Comparison of ENCODE assay signal across 23 cellular contexts in the genomic region with DNA sequence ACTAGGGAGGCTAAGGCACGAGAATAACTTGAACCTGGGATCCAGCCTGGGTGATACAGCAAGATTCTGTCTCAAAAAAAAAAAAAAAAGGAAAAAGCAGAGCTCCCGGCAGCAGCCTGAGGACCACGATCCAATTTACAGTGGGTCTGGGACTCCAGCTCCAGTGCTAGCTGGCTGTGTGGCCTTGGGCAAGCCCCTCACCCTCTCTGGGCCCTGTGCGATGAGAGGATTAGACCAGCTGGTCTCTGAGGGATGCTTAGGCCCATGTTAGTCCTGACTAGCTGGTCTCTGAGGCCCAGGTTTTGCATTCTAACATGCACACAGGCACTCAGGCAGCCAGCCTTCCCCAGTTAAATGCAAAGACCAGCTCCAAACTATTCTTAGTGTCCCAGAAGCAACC. TPM values are rescaled to one million over a fixed set of nuclear protein-coding genes. Genes with fewer than 3 reads are reported as not detected.
DNase-seq lines count a peak whose midpoint lies in the region; ATAC-seq, FAIRE-seq and TF ChIP-seq lines count a peak whose summit lies in the region.
"Had no signal": no experiment of that assay in that cellular context is flagged by ENCODE, and none has a peak within 500 bp of the region (broad histone marks: within the 10 kb centered on the region; RNA-seq: fewer than 3 reads in every experiment).

No MANE protein-coding gene starts in this region.

- H3K4me1 ChIP-seq in left ventricle myocardium inferior (peaks cover 90% of the 10 kb centered on the region), IMR-90 (ENCODE audit: control insufficient read depth, insufficient read depth, low read length) (peaks cover 11% of the 10 kb centered on the region), K562 (replicated peaks in 1 of 2; ENCODE audit: control insufficient read depth in 2 of 2, insufficient read depth in 2 of 2, low read length in 2 of 2) (peaks cover 22 to 52% of the 10 kb centered on the region in 2 experiments)

- H3K9ac ChIP-seq in IMR-90 (ENCODE audit: low read depth, low read length) (no peak overlapping the region), K562 (ENCODE audit: insufficient read depth in 1 of 2, low read depth in 2 of 2, low read length in 2 of 2) (no peak overlapping the region)

- no peak for TF ChIP-seq CTCF in left ventricle myocardium inferior (IDR thresholded peaks at IDR 0.05; ENCODE audit: borderline replicate concordance)
- no peak for TF ChIP-seq CTCF in IMR-90 (conservative IDR thresholded peaks at IDR 0.05; ENCODE audit: low read depth, low read length)
- no peak for TF ChIP-seq CTCF in K562 (IDR thresholded peaks at IDR 0.05 in 2 of 3, conservative IDR thresholded peaks at IDR 0.05 in 1 of 3; ENCODE audit: insufficient read depth in 2 of 3, low read depth in 1 of 3, low read length in 3 of 3)

- no peak overlapping the region for H2AK5ac ChIP-seq in IMR-90 (ENCODE audit: low read depth, low read length)

- no peaks in the 10 kb centered on the region; the same call in 1 of the 2 replicates for H4K20me1 ChIP-seq in IMR-90 (ENCODE audit: insufficient read depth, low read length)
- no peaks in the 10 kb centered on the region for H4K20me1 ChIP-seq in K562 (replicated peaks; ENCODE audit: control insufficient read depth, insufficient read depth, low read length)

- H3K18ac ChIP-seq in IMR-90 (ENCODE audit: low read depth, low read length), result no peak overlapping the region

- POLR2A ChIA-PET in IMR-90 (lab: Charles Lee; ENCODE audit: unreplicated experiment), result no interaction called here
- POLR2A ChIA-PET in K562 (lab: Yijun Ruan, JAX), result interaction anchor here (0.5 to 1.5 kb wide), 2 partner anchors 11 to 159 kb away, joined by 3 to 4 read pairs; no protein-coding TSS in a partner anchor

- peak overlapping the region; percentile 90 for H3K27ac ChIP-seq in left ventricle myocardium inferior (replicated peaks)
- no peak overlapping the region for H3K27ac ChIP-seq in IMR-90 (ENCODE audit: insufficient read depth, low read length)
- no peak overlapping the region for H3K27ac ChIP-seq in K562 (ENCODE audit: extremely low read depth, low read depth, low read length)

- dilution Hi-C loops in IMR-90 (cut with HindIII; ENCODE audit: low sequenced_read_pairs, unreplicated experiment), result no loop called here

- no peak overlapping the region for H4K5ac ChIP-seq in IMR-90 (ENCODE audit: low read depth, low read length)

- no peak overlapping the region for H2BK5ac ChIP-seq in IMR-90 (ENCODE audit: low read depth, low read length, poor library complexity, severe bottlenecking)

- CTCF ChIA-PET in IMR-90 (lab: Yijun Ruan, JAX) (no interaction called here), K562 (lab: Yijun Ruan, JAX; ENCODE audit: low intra/inter-chr PET ratio) (no interaction called here)

- no peak overlapping the region for H3K56ac ChIP-seq in IMR-90 (ENCODE audit: extremely low read depth, insufficient read depth, low read length)

- H3K36me3 ChIP-seq in left ventricle myocardium inferior, result peaks cover 23% of the 10 kb centered on the region
- H3K36me3 ChIP-seq in IMR-90 (ENCODE audit: control insufficient read depth, insufficient read depth, low read length), result peaks cover 29% of the 10 kb centered on the region
- H3K36me3 ChIP-seq in K562 (ENCODE audit: control insufficient read depth, insufficient read depth, low read length), result peaks cover 5% of the 10 kb centered on the region; the same call in 1 of the 3 replicates
- H3K36me3 ChIP-seq: BE2C had no signal

- H2AK9ac ChIP-seq in IMR-90 (replicated peaks; ENCODE audit: low read depth, low read length, poor library complexity), result no peak overlapping the region

- intact Hi-C loops in left ventricle myocardium inferior (cut with micrococcal nuclease), result no loop called here
- intact Hi-C loops in cardiac septum (cut with DNase I), result no loop called here
- intact Hi-C loops in IMR-90 (cut with micrococcal nuclease), result no loop called here
- intact Hi-C loops in K562 (cut with micrococcal nuclease), result no loop called here

- FAIRE-seq in K562 (lab: Jason Lieb, UNC), result no peak
- FAIRE-seq: G401.6, GM12891, GM19239, H54, HTR-8/SVneo had no signal

- TF ChIP-seq RAD21 in IMR-90 (IDR thresholded peaks at IDR 0.05; ENCODE audit: low read length) (no peak), K562 (CRISPR knock-in tag; conservative IDR thresholded peaks at IDR 0.05 in 1 of 2, IDR thresholded peaks at IDR 0.05 in 1 of 2) (no peak)

- H3K79me1 ChIP-seq in IMR-90 (ENCODE audit: low read depth in 1 of 2, low read length in 2 of 2), result peaks cover 0 to 11% of the 10 kb centered on the region in 2 experiments; a peak in 1 of 4 replicates

- no peak overlapping the region for H2BK120ac ChIP-seq in IMR-90 (ENCODE audit: low read depth, low read length)

- peaks cover 8% of the 10 kb centered on the region for H3K27me3 ChIP-seq in left ventricle myocardium inferior (ENCODE audit: low read depth)
- no peaks in the 10 kb centered on the region for H3K27me3 ChIP-seq in IMR-90 (ENCODE audit: control insufficient read depth, insufficient read depth, low read length)
- H3K27me3 ChIP-seq in K562 (ENCODE audit: control insufficient read depth in 2 of 2, insufficient read depth in 2 of 2, low read length in 2 of 2), result no peaks in the 10 kb centered on the region
- H3K27me3 ChIP-seq: BE2C had no signal

- H3K14ac ChIP-seq in IMR-90 (replicated peaks; ENCODE audit: low read depth, low read length), result no peak overlapping the region

- TF ChIP-seq POLR2A in IMR-90 (IDR thresholded peaks at IDR 0.05; ENCODE audit: low read depth, low read length) (no peak), K562 (conservative IDR thresholded peaks at IDR 0.05) (no peak)

- H3K79me2 ChIP-seq in K562 (ENCODE audit: control insufficient read depth, insufficient read depth, low read length), result no peaks in the 10 kb centered on the region

- H2BK15ac ChIP-seq in IMR-90 (ENCODE audit: low read depth, low read length), result no peak overlapping the region

- H3K4ac ChIP-seq in IMR-90 (ENCODE audit: low read depth, low read length), result no peak overlapping the region

- H2BK20ac ChIP-seq in IMR-90 (ENCODE audit: low read depth, low read length), result no peak overlapping the region

- no peak overlapping the region for H3K23ac ChIP-seq in IMR-90 (ENCODE audit: low read depth, low read length)

- no peak for DNase-seq in left ventricle myocardium inferior
- no peak for DNase-seq in cardiac septum (ENCODE audit: low spot score)
- DNase-seq in IMR-90, result no peak
- DNase-seq in K562 (ENCODE audit: extremely low read depth in 1 of 4, low spot score in 3 of 4), result no peak
- no peak for DNase-seq in NCI-H2081 treated with DMSO at 0.1 percent for 48 hours (lab: John Stamatoyannopoulos, UW)
- DNase-seq in DMS79 (lab: John Stamatoyannopoulos, UW), result no peak
- DNase-seq: ACHN; BE2C; C1 segment of cervical spinal cord; CD4-positive, CD25-positive, alpha-beta regulatory T cell; CD8-positive, alpha-beta memory T cell; COR-L47; DMS 273 treated with DMSO at 0.1 percent for 48 hours; DMS53; HCEC 1CT; HFFc6 had no signal

- H3K4me2 ChIP-seq in IMR-90 (ENCODE audit: low read depth, low read length) (no peak overlapping the region), K562 (ENCODE audit: insufficient read depth, low read length) (no peak overlapping the region)
- H3K4me2 ChIP-seq: GM23338 had no signal

- no TSS peak for BruUV-seq in IMR-90 (replicated peaks; lab: Mats Ljungman, UMichigan)
- BruUV-seq in K562 (replicated peaks; lab: Mats Ljungman, UMichigan), result no TSS peak

- H3K4me3 ChIP-seq in left ventricle myocardium inferior (no peak overlapping the region), IMR-90 (ENCODE audit: insufficient read depth, low read depth, low read length) (no peak overlapping the region), K562 (no peak overlapping the region)
- H3K4me3 ChIP-seq: GM23338 had no signal

- in situ Hi-C loops in IMR-90 (cut with MboI; ENCODE audit: low sequenced_read_pairs) (no loop called here), K562 (cut with MboI) (no loop called here)

- H2AFZ ChIP-seq in IMR-90 (replicated peaks; ENCODE audit: low read length, poor library complexity) (peak overlapping the region; percentile 27), K562 (ENCODE audit: low read depth, low read length) (no peak overlapping the region)
- H2AFZ ChIP-seq: GM23338 had no signal

- H4K91ac ChIP-seq in IMR-90 (ENCODE audit: insufficient read depth, low read depth, low read length), result no peak overlapping the region

- H3K9me3 ChIP-seq in left ventricle myocardium inferior (replicated peaks) (no peaks in the 10 kb centered on the region), IMR-90 (ENCODE audit: control insufficient read depth, insufficient read depth, low read length) (no peaks in the 10 kb centered on the region), K562 (replicated peaks; ENCODE audit: control insufficient read depth, insufficient read depth, low read depth, low read length) (no peaks in the 10 kb centered on the region)
- H3K9me3 ChIP-seq: BE2C had no signal

- H4K8ac ChIP-seq in IMR-90 (ENCODE audit: low read depth in 2 of 2, low read length in 2 of 2), result no peak overlapping the region

- 89% methylated on average over 1 of the region's 4 CpGs; no CpG with 5 or more reads in 1 of the 2 experiments for WGBS in IMR-90 (ENCODE audit: extremely low coverage in 2 of 2, insufficient read length in 1 of 2), 2 experiments
- 86% methylated on average over 1 of the region's 4 CpGs for WGBS in K562 (ENCODE audit: insufficient coverage, low coverage, missing lambda C conversion rate)

- no peak for TF ChIP-seq EP300 in K562 (IDR thresholded peaks at IDR 0.05; ENCODE audit: low read length)

- no peak for ATAC-seq in IMR-90 (ENCODE audit: low read depth)
- ATAC-seq in K562, result no peak
- no peak for ATAC-seq in HG02885 (IDR thresholded peaks at IDR 0.05; ENCODE audit: poor library complexity, unreplicated experiment)
- ATAC-seq: GM23338 had no signal

- H3K9me1 ChIP-seq in IMR-90 (ENCODE audit: insufficient read depth, low read length) (peaks cover 4% of the 10 kb centered on the region), K562 (ENCODE audit: control insufficient read depth, insufficient read depth, low read length) (no peaks in the 10 kb centered on the region)

RNA-seq across cellular contexts. Expression of gene CARD10, which starts 13.7 kb away (rescaled TPM):
- total RNA-seq in left ventricle myocardium inferior (9.0 TPM), cardiac septum (6.0 TPM), IMR-90 (2012; rRNA removed) (6.1 TPM in 2 replicates), K562 (2014; rRNA removed) (4.2 and 4.4 TPM in 2 replicates), K562 (2014; rRNA removed; fragmentation: Illumina TruSeq; extraction: Trizol) (0.57 and 0.84 TPM in 2 replicates), K562 (2015; rRNA removed; fragmentation: Illumina TruSeq; extraction: Trizol) (1.6 TPM in 2 replicates), K562 (2021) (4.6 and 5.8 TPM in 2 replicates)
- polyA plus RNA-seq in IMR-90 (2012; rRNA removed) (18.4 and 19.8 TPM in 2 replicates), K562 (2011; rRNA removed) (3.0 and 4.2 TPM in 2 replicates), K562 (2014; fragmentation: Illumina TruSeq; extraction: Trizol) (1.5 and 3.2 TPM in 2 replicates), K562 (2014; fragmentation: Nextera tagmentation; extraction: Ambion mirVana) (under 1 TPM; 0.13 to 0.20 TPM), K562 (2014; rRNA removed) (3.6 and 5.8 TPM in 2 replicates)
- polyA plus RNA-seq in IMR-90 (2012; cell fraction: cytosol; rRNA removed), result 9.8 and 18.6 TPM in 2 replicates
- 23.8 and 66.7 TPM in 2 replicates for polyA plus RNA-seq in IMR-90 (2012; cell fraction: nucleus; rRNA removed; ENCODE audit: low replicate concordance)
- 5.4 and 20.1 TPM in 2 replicates for total RNA-seq in K562 (2011; cell fraction: chromatin; rRNA removed; ENCODE audit: low replicate concordance)
- total RNA-seq in K562 (2011; cell fraction: nucleolus; rRNA removed), result 9.2 and 11.7 TPM in 2 replicates
- 6.9 and 8.3 TPM in 2 replicates for total RNA-seq in K562 (2011; cell fraction: nucleoplasm; rRNA removed)
- 4.8 and 9.8 TPM in 2 replicates for polyA plus RNA-seq in K562 (2011; cell fraction: cytosol; rRNA removed)
- polyA plus RNA-seq in K562 (2011; cell fraction: nucleus; rRNA removed), result 14.1 and 18.7 TPM in 2 replicates
- 2.4 and 4.6 TPM in 2 replicates for polyA plus RNA-seq in K562 (2012)
- 1.2 and 1.3 TPM in 2 replicates for polyA minus RNA-seq in K562 (2011; rRNA and poly(A)+ RNA removed)
- 5.9 TPM in 2 replicates for polyA minus RNA-seq in K562 (2011; cell fraction: cytosol; rRNA and poly(A)+ RNA removed)
- polyA minus RNA-seq in K562 (2011; cell fraction: nucleus; rRNA and poly(A)+ RNA removed), result 4.6 and 4.7 TPM in 2 replicates
- total RNA-seq: CD4-positive, CD25-positive, alpha-beta regulatory T cell had no signal
- polyA plus RNA-seq: CD4-positive, CD25-positive, alpha-beta regulatory T cell had no signal

RNA-seq across cellular contexts. Expression of gene MFNG, which starts 19.4 kb away (rescaled TPM):
- total RNA-seq in left ventricle myocardium inferior (11.8 TPM), cardiac septum (5.3 TPM), IMR-90 (2012; rRNA removed) (not detected in 2 replicates), K562 (2014; rRNA removed) (0.53 and 0.54 TPM in 2 replicates), K562 (2014; rRNA removed; fragmentation: Illumina TruSeq; extraction: Trizol) (0.32 TPM in 1 of 2 replicates, not detected in the other), K562 (2015; rRNA removed; fragmentation: Illumina TruSeq; extraction: Trizol) (0.26 TPM in 1 of 2 replicates, not detected in the other), K562 (2021) (0.73 and 0.89 TPM in 2 replicates)
- polyA plus RNA-seq in IMR-90 (2012; rRNA removed) (0.15 and 0.24 TPM in 2 replicates), K562 (2011; rRNA removed) (0.08 and 0.38 TPM in 2 replicates), K562 (2014; fragmentation: Illumina TruSeq; extraction: Trizol) (0.14 and 0.16 TPM in 2 replicates), K562 (2014; fragmentation: Nextera tagmentation; extraction: Ambion mirVana) (not detected), K562 (2014; rRNA removed) (0.13 and 0.20 TPM in 2 replicates)
- 0.08 and 0.34 TPM in 2 replicates for polyA plus RNA-seq in IMR-90 (2012; cell fraction: cytosol; rRNA removed)
- 0.91 and 1.7 TPM in 2 replicates for polyA plus RNA-seq in IMR-90 (2012; cell fraction: nucleus; rRNA removed; ENCODE audit: low replicate concordance)
- 0.83 TPM in 1 of 2 replicates, not detected in the other for total RNA-seq in K562 (2011; cell fraction: chromatin; rRNA removed; ENCODE audit: low replicate concordance)
- not detected in 2 replicates for total RNA-seq in K562 (2011; cell fraction: nucleolus; rRNA removed)
- not detected in 2 replicates for total RNA-seq in K562 (2011; cell fraction: nucleoplasm; rRNA removed)
- polyA plus RNA-seq in K562 (2011; cell fraction: cytosol; rRNA removed), result 0.18 and 1.2 TPM in 2 replicates
- 0.10 and 1.6 TPM in 2 replicates for polyA plus RNA-seq in K562 (2011; cell fraction: nucleus; rRNA removed)
- 0.10 and 0.86 TPM in 2 replicates for polyA plus RNA-seq in K562 (2012)
- 0.49 TPM in 1 of 2 replicates, not detected in the other for polyA minus RNA-seq in K562 (2011; rRNA and poly(A)+ RNA removed)
- polyA minus RNA-seq in K562 (2011; cell fraction: cytosol; rRNA and poly(A)+ RNA removed), result not detected in 2 replicates
- not detected in 2 replicates for polyA minus RNA-seq in K562 (2011; cell fraction: nucleus; rRNA and poly(A)+ RNA removed)
- total RNA-seq: HFFc6 had no signal

RNA-seq across cellular contexts. Expression of gene CDC42EP1, which starts 54.7 kb away (rescaled TPM):
- 17.7 TPM for total RNA-seq in left ventricle myocardium inferior
- total RNA-seq in cardiac septum, result 18.8 TPM
- total RNA-seq in IMR-90 (2012; rRNA removed), result 4.7 and 6.1 TPM in 2 replicates
- polyA plus RNA-seq in IMR-90 (2012; rRNA removed), result 47.3 and 59.2 TPM in 2 replicates
- polyA plus RNA-seq in IMR-90 (2012; cell fraction: cytosol; rRNA removed), result 34.5 and 61.4 TPM in 2 replicates
- polyA plus RNA-seq in IMR-90 (2012; cell fraction: nucleus; rRNA removed; ENCODE audit: low replicate concordance), result 18.1 and 44.7 TPM in 2 replicates
- total RNA-seq in K562 (2011; cell fraction: chromatin; rRNA removed; ENCODE audit: low replicate concordance), result 7.9 and 25.6 TPM in 2 replicates
- 22.5 and 24.0 TPM in 2 replicates for total RNA-seq in K562 (2011; cell fraction: nucleolus; rRNA removed)
- total RNA-seq in K562 (2011; cell fraction: nucleoplasm; rRNA removed), result 13.4 and 14.2 TPM in 2 replicates
- total RNA-seq in K562 (2014; rRNA removed), result 29.0 and 41.6 TPM in 2 replicates
- 2.7 and 3.2 TPM in 2 replicates for total RNA-seq in K562 (2014; rRNA removed; fragmentation: Illumina TruSeq; extraction: Trizol)
- 7.3 and 8.3 TPM in 2 replicates for total RNA-seq in K562 (2015; rRNA removed; fragmentation: Illumina TruSeq; extraction: Trizol)
- total RNA-seq in K562 (2021), result 62.8 and 70.2 TPM in 2 replicates
- polyA plus RNA-seq in K562 (2011; rRNA removed), result 4.0 and 13.8 TPM in 2 replicates
- polyA plus RNA-seq in K562 (2011; cell fraction: cytosol; rRNA removed), result 6.0 and 18.2 TPM in 2 replicates
- polyA plus RNA-seq in K562 (2011; cell fraction: nucleus; rRNA removed), result 9.9 and 15.1 TPM in 2 replicates
- polyA plus RNA-seq in K562 (2012), result 24.9 and 50.5 TPM in 2 replicates
- polyA plus RNA-seq in K562 (2014; fragmentation: Illumina TruSeq; extraction: Trizol), result 18.4 and 49.9 TPM in 2 replicates
- under 1 TPM; 0.67 to 0.69 TPM for polyA plus RNA-seq in K562 (2014; fragmentation: Nextera tagmentation; extraction: Ambion mirVana)
- 22.5 and 28.1 TPM in 2 replicates for polyA plus RNA-seq in K562 (2014; rRNA removed)
- polyA minus RNA-seq in K562 (2011; rRNA and poly(A)+ RNA removed), result 1.9 and 2.3 TPM in 2 replicates
- polyA minus RNA-seq in K562 (2011; cell fraction: cytosol; rRNA and poly(A)+ RNA removed), result 12.7 and 21.9 TPM in 2 replicates
- polyA minus RNA-seq in K562 (2011; cell fraction: nucleus; rRNA and poly(A)+ RNA removed), result 10.2 and 10.6 TPM in 2 replicates
- total RNA-seq: CD4-positive, CD25-positive, alpha-beta regulatory T cell had no signal
- polyA plus RNA-seq: CD4-positive, CD25-positive, alpha-beta regulatory T cell; CD8-positive, alpha-beta memory T cell had no signal
